In the genomic region with DNA sequence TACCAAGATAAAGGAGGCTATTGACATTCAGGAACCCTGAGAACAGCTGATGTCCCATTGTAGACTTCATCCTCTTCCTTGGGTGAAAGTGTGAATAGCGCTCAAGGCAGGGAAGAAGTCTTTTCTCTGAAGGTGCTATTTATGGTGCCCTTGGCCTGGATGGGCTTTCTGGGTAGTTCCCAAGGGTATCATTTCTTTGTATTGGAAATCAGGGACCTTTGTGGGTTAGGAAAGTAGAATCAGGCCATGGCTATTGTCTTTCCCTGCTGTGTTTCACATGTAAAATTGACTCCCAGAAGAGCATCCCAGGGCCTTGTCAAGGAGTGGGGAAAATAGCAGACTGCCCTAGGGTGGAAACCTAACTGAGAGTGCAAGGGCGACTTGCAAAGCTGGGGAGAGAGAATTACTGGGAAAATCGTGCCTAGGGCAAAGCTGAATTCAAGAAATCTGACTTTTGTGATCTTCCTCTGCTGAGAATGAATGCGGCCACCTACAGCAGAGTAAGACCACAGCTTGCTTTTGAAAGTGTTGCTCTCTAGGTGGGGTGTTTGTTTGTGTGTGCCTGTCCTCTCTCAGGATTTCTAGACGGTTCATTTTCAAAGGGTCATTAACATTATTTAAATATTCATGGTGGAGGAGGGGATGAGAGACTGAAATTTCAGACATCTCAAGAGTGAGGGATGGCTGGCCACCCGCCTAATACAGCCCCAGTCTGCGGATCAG, we compare ENCODE assay signal across 10 cellular contexts.
DNase-seq lines count a peak whose midpoint lies in the region; ATAC-seq, FAIRE-seq and TF ChIP-seq lines count a peak whose summit lies in the region.
"Had no signal": no experiment of that assay in that cellular context is flagged by ENCODE, and none has a peak within 500 bp of the region (broad histone marks: within the 10 kb centered on the region; RNA-seq: fewer than 3 reads in every experiment).

No MANE protein-coding gene starts in this region.

- H3K4me2 ChIP-seq in SK-N-SH (peak overlapping the region; percentile 96; the same call in 1 of the 2 replicates), skeletal muscle satellite cell (ENCODE audit: low read length) (peak overlapping the region; percentile 82)

- H3K9ac ChIP-seq in SK-N-SH (no peak overlapping the region), endocrine pancreas (ENCODE audit: control insufficient read depth, insufficient read depth, low read length) (no peak overlapping the region), skeletal muscle satellite cell (ENCODE audit: low read depth, low read length) (no peak overlapping the region)

- peaks cover 6 to 10% of the 10 kb centered on the region in 2 experiments; a peak in 2 of 4 replicates for H3K4me1 ChIP-seq in SK-N-SH (ENCODE audit: control insufficient read depth in 1 of 2, insufficient read depth in 2 of 2, low read depth in 1 of 2, low read length in 1 of 2)
- no peaks in the 10 kb centered on the region for H3K4me1 ChIP-seq in endocrine pancreas (ENCODE audit: control insufficient read depth, insufficient read depth, low read length)
- H3K4me1 ChIP-seq in skeletal muscle satellite cell (ENCODE audit: control insufficient read depth, insufficient read depth, low read length): peaks cover 18% of the 10 kb centered on the region

- H3F3A ChIP-seq in SK-N-SH (replicated peaks; ENCODE audit: insufficient read depth): peaks cover 26% of the 10 kb centered on the region

- no peak for FAIRE-seq in GM19239 (lab: Jason Lieb, UNC)
- FAIRE-seq: A549 had no signal

- no peak for TF ChIP-seq CTCF in SK-N-SH (IDR thresholded peaks at IDR 0.05)

- H3K9me3 ChIP-seq in SK-N-SH (no peaks in the 10 kb centered on the region), endocrine pancreas (ENCODE audit: control insufficient read depth, low read length) (no peaks in the 10 kb centered on the region), skeletal muscle satellite cell (replicated peaks; ENCODE audit: low read length) (no peaks in the 10 kb centered on the region)
- H3K9me3 ChIP-seq: A549, SJSA1 had no signal

- POLR2A ChIA-PET in SK-N-SH (lab: Yijun Ruan, JAX): no interaction called here

- peaks cover 12% of the 10 kb centered on the region for H4K20me1 ChIP-seq in SK-N-SH (ENCODE audit: insufficient read depth)

- no peaks in the 10 kb centered on the region for H3K9me2 ChIP-seq in SK-N-SH

- H3K27me3 ChIP-seq in SK-N-SH (ENCODE audit: insufficient read depth) (no peaks in the 10 kb centered on the region), endocrine pancreas (ENCODE audit: control insufficient read depth, insufficient read depth, low read length) (no peaks in the 10 kb centered on the region), skeletal muscle satellite cell (ENCODE audit: control insufficient read depth, insufficient read depth, low read length) (no peaks in the 10 kb centered on the region)
- H3K27me3 ChIP-seq: SJSA1 had no signal

- no peak for TF ChIP-seq EP300 in SK-N-SH (IDR thresholded peaks at IDR 0.05; ENCODE audit: borderline replicate concordance in 1 of 2, low read depth in 1 of 2, low read length in 1 of 2)

- ATAC-seq in SK-N-SH treated with all-trans-retinoic acid at 6 μM for 48 hours: no peak
- peak; percentile 21 for ATAC-seq in HG03565 (IDR thresholded peaks at IDR 0.05; ENCODE audit: unreplicated experiment)
- no peak for ATAC-seq in HG02759 (IDR thresholded peaks at IDR 0.05; ENCODE audit: unreplicated experiment)

- H3K4me3 ChIP-seq in SK-N-SH (ENCODE audit: low read depth in 2 of 2, low read length in 1 of 2) (no peak overlapping the region), endocrine pancreas (ENCODE audit: control insufficient read depth, insufficient read depth, low read length) (peak overlapping the region; percentile 69), skeletal muscle satellite cell (ENCODE audit: low read length) (no peak overlapping the region)

- no peak overlapping the region for H2AFZ ChIP-seq in SK-N-SH (ENCODE audit: low read depth)

- WGBS in SK-N-SH (ENCODE audit: low lambda C conversion rate): 78% methylated on average over 7 of the region's 7 CpGs

- CTCF ChIA-PET in SK-N-SH (lab: Yijun Ruan, JAX): interaction anchor here (0.6 to 0.9 kb wide), 2 partner anchors 134 to 144 kb away, joined by 3 read pairs; no protein-coding TSS in a partner anchor

- peaks cover 43% of the 10 kb centered on the region for H3K79me2 ChIP-seq in SK-N-SH (ENCODE audit: insufficient read depth)

- no peak for TF ChIP-seq RAD21 in SK-N-SH (IDR thresholded peaks at IDR 0.05; ENCODE audit: low read length)

- no peaks in the 10 kb centered on the region for H3K36me3 ChIP-seq in SK-N-SH (replicated peaks in 1 of 2; ENCODE audit: control insufficient read depth in 1 of 2, insufficient read depth in 2 of 2, low read length in 1 of 2)
- no peaks in the 10 kb centered on the region for H3K36me3 ChIP-seq in endocrine pancreas (ENCODE audit: control insufficient read depth, insufficient read depth, low read length)
- peaks cover 14% of the 10 kb centered on the region for H3K36me3 ChIP-seq in skeletal muscle satellite cell (ENCODE audit: insufficient read depth, low read length)

- DNase-seq in SK-N-SH (no peak), GM19239 (ENCODE audit: insufficient read length, low spot score) (no peak), occipital lobe (lab: John Stamatoyannopoulos, UW) (no peak)

- no peak overlapping the region for H3K27ac ChIP-seq in SK-N-SH (ENCODE audit: low read depth in 2 of 2, low read length in 1 of 2)
- H3K27ac ChIP-seq: SJSA1 had no signal

TF ChIP-seq in SK-N-SH, 30 proteins besides CTCF, POLR2A, EP300 and RAD21 (continues in another document):
- TF ChIP-seq SMC3 (IDR thresholded peaks at IDR 0.05; ENCODE audit: low read depth, low read length) (no peak), RCOR1 (IDR thresholded peaks at IDR 0.05; ENCODE audit: low read length) (no peak), SIN3A (IDR thresholded peaks at IDR 0.05; ENCODE audit: borderline replicate concordance, low read depth, low read length) (no peak), RFX5 (IDR thresholded peaks at IDR 0.05; ENCODE audit: low read length) (no peak), TAF1 (IDR thresholded peaks at IDR 0.05; ENCODE audit: borderline replicate concordance, low read depth, low read length) (no peak)
- TF ChIP-seq, protein P1, sequence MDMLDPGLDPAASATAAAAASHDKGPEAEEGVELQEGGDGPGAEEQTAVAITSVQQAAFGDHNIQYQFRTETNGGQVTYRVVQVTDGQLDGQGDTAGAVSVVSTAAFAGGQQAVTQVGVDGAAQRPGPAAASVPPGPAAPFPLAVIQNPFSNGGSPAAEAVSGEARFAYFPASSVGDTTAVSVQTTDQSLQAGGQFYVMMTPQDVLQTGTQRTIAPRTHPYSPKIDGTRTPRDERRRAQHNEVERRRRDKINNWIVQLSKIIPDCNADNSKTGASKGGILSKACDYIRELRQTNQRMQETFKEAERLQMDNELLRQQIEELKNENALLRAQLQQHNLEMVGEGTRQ (IDR thresholded peaks at IDR 0.05; ENCODE audit: borderline replicate concordance, low read depth, low read length): no peak
- TF ChIP-seq, protein P2, sequence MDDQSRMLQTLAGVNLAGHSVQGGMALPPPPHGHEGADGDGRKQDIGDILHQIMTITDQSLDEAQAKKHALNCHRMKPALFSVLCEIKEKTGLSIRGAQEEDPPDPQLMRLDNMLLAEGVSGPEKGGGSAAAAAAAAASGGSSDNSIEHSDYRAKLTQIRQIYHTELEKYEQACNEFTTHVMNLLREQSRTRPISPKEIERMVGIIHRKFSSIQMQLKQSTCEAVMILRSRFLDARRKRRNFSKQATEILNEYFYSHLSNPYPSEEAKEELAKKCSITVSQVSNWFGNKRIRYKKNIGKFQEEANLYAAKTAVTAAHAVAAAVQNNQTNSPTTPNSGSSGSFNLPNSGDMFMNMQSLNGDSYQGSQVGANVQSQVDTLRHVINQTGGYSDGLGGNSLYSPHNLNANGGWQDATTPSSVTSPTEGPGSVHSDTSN (IDR thresholded peaks at IDR 0.05): no peak

TF ChIP-seq in SK-N-SH treated with all-trans-retinoic acid at 6 μM for 48 hours, 23 proteins besides CTCF, POLR2A, EP300 and RAD21:
- no peak for TF ChIP-seq PPARA (CRISPR knock-in tag; IDR thresholded peaks at IDR 0.05; ENCODE audit: borderline replicate concordance)
- TF ChIP-seq PATZ1 (CRISPR knock-in tag; IDR thresholded peaks at IDR 0.05; ENCODE audit: borderline replicate concordance): no peak
- no peak for TF ChIP-seq CSRNP3 (CRISPR knock-in tag; IDR thresholded peaks at IDR 0.05)
- TF ChIP-seq GLIS3 (CRISPR knock-in tag; IDR thresholded peaks at IDR 0.05): no peak
- TF ChIP-seq TCF4 (CRISPR knock-in tag; IDR thresholded peaks at IDR 0.05; ENCODE audit: borderline replicate concordance): no peak
